5 cellular contexts compared by ENCODE assay signal in genomic region chr6:122944936-122945335, GRCh38. TPM values are rescaled to one million over a fixed set of nuclear protein-coding genes. Genes with fewer than 3 reads are reported as not detected.
"Had no signal": no experiment of that assay in that cellular context is flagged by ENCODE, and none has a peak within 500 bp of the region (broad histone marks: within the 10 kb centered on the region; RNA-seq: fewer than 3 reads in every experiment).

No MANE protein-coding gene starts in this region.

RNA-seq across cellular contexts. Expression of gene CLVS2, which starts 51.1 kb away (rescaled TPM):
- total RNA-seq: HepG2, HT-29, HT1080, IMR-90 had no signal
- polyA plus RNA-seq: HepG2, IgD-negative memory B cell had no signal
